In genomic region chr14:61720302-61720677, GRCh38 we compare ENCODE assay signal across 1 cellular context.
TF ChIP-seq lines count a peak whose summit lies in the region.

No MANE protein-coding gene starts in this region.

TF ChIP-seq in endothelial cell of umbilical vein, 7 proteins besides CTCF, POLR2A, EP300 and RAD21:
- TF ChIP-seq MYC (IDR thresholded peaks at IDR 0.05; ENCODE audit: low read depth, low read length) (no peak), FOS (IDR thresholded peaks at IDR 0.05; ENCODE audit: borderline replicate concordance, insufficient read depth, low read length) (no peak), JUN (IDR thresholded peaks at IDR 0.05; ENCODE audit: borderline replicate concordance, insufficient read depth, insufficient read length, low read depth) (no peak), GATA2 (IDR thresholded peaks at IDR 0.05; ENCODE audit: insufficient read depth, insufficient read length, low read depth, low read length) (no peak), EZH2 (IDR thresholded peaks at IDR 0.05; ENCODE audit: borderline replicate concordance, low read depth, low read length, severe bottlenecking) (no peak), POLR2AphosphoS5 (IDR thresholded peaks at IDR 0.05; ENCODE audit: insufficient read depth, low read depth, low read length) (no peak), MAX (IDR thresholded peaks at IDR 0.05; ENCODE audit: insufficient read depth, insufficient read length) (no peak)
